Comparison of ENCODE assay signal across 28 cellular contexts in the genomic region with DNA sequence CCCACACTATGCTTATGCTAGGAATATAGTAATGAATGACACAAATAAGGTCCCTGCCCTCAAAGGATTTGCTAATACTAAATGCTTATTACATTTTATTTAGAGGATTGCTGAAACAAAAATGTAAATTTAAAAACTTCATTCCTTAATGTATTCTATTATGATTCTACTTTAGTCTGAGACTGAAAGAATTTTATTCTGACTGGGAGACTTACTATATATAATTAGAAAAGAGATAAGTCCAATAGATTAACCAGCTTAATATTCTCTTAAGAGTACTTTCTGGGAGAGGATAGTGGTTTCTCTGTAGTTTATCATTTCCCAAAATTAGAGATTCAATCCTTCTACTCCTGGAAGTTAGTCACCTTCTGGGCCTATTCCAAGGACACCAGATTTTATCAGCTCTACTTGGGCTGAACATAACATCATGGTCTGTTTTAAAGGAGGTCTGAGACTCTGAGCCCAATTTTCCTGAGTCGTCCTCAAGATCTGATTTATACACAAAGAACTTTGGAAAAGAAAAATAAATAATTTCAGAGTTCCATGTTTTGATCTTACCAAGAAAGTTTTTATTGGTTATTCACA. TPM values are rescaled to one million over a fixed set of nuclear protein-coding genes. Genes with fewer than 3 reads are reported as not detected.
A peak's percentile ranks its signal among the peaks of the same experiment; 100 is the strongest.
DNase-seq lines count a peak whose midpoint lies in the region; TF ChIP-seq lines count a peak whose summit lies in the region.
"Had no signal": no experiment of that assay in that cellular context is flagged by ENCODE, and none has a peak within 500 bp of the region (broad histone marks: within the 10 kb centered on the region; RNA-seq: fewer than 3 reads in every experiment).

No MANE protein-coding gene starts in this region.

- H3K9ac ChIP-seq in adipocyte (ENCODE audit: low read length) (no peak overlapping the region), Karpas-422 (ENCODE audit: low read length) (no peak overlapping the region)
- H3K9ac ChIP-seq: BLaER1 treated with 17β-estradiol and CSF1 and Interleukin-3, amounts not matched to agents 10 nM and 100 nM had no signal

- H3K27me3 Mint-ChIP-seq in HFFc6 (ENCODE audit: insufficient read depth): peaks cover 2% of the 10 kb centered on the region
- H3K27me3 Mint-ChIP-seq: activated CD4-positive, alpha-beta memory T cell treated with anti-CD3 and anti-CD28 coated beads, Interleukin-2, amount 10 ng/mL, durations not matched to agents 7 days and 5 days; stimulated activated naive CD8-positive, alpha-beta T cell treated with anti-CD3 and anti-CD28 coated beads, Interleukin-15, amount 100 ng/mL, for 72 hours had no signal

- no peak overlapping the region for H3K4me3 ChIP-seq in adipocyte (ENCODE audit: low read length)
- H3K4me3 ChIP-seq in fibroblast of villous mesenchyme (ENCODE audit: low read depth, low read length): no peak overlapping the region
- H3K4me3 ChIP-seq in Karpas-422 (ENCODE audit: low read length): no peak overlapping the region
- H3K4me3 ChIP-seq: A549; BLaER1 treated with 17β-estradiol and CSF1 and Interleukin-3, amounts not matched to agents 10 nM and 100 nM; K562; transverse colon had no signal

- no peaks in the 10 kb centered on the region for H3K79me2 ChIP-seq in Karpas-422 (ENCODE audit: low read length)

- H3K4me2 ChIP-seq in Karpas-422 (ENCODE audit: low read depth, low read length, poor library complexity, severe bottlenecking): no peak overlapping the region
- H3K4me2 ChIP-seq: BLaER1 treated with 17β-estradiol and CSF1 and Interleukin-3, amounts not matched to agents 10 nM and 100 nM had no signal

- H3K36me3 Mint-ChIP-seq in HFFc6 (ENCODE audit: low read depth): peaks cover 5% of the 10 kb centered on the region; the same call in 1 of the 2 replicates

- TF ChIP-seq CTCF in HFFc6 (IDR thresholded peaks at IDR 0.05) (peak; percentile 41), fibroblast of villous mesenchyme (IDR thresholded peaks at IDR 0.05; ENCODE audit: insufficient read depth, low read depth, low read length) (no peak)

- H2AFZ ChIP-seq in Karpas-422 (ENCODE audit: low read length): no peak overlapping the region

- H4K20me1 ChIP-seq in Karpas-422 (ENCODE audit: insufficient read depth, low read depth, low read length): no peaks in the 10 kb centered on the region
- H4K20me1 ChIP-seq: BLaER1 treated with 17β-estradiol and CSF1 and Interleukin-3, amounts not matched to agents 10 nM and 100 nM had no signal

- H3K9me2 ChIP-seq in Karpas-422 (replicated peaks; ENCODE audit: insufficient read depth, low read length): no peaks in the 10 kb centered on the region

- H3K36me3 ChIP-seq in adipocyte (ENCODE audit: control insufficient read depth, insufficient read depth, low read length, severe bottlenecking) (no peaks in the 10 kb centered on the region), Karpas-422 (ENCODE audit: insufficient read depth, low read length) (no peaks in the 10 kb centered on the region)
- H3K36me3 ChIP-seq: BLaER1 treated with 17β-estradiol and CSF1 and Interleukin-3, amounts not matched to agents 10 nM and 100 nM; transverse colon had no signal

- H3K4me3 Mint-ChIP-seq in HFFc6: no peak overlapping the region
- H3K4me3 Mint-ChIP-seq: activated CD4-positive, alpha-beta memory T cell treated with anti-CD3 and anti-CD28 coated beads, Interleukin-2, amount 10 ng/mL, durations not matched to agents 7 days and 5 days; stimulated activated naive CD8-positive, alpha-beta T cell treated with anti-CD3 and anti-CD28 coated beads, Interleukin-15, amount 100 ng/mL, for 72 hours had no signal

- no peak overlapping the region for H3K27ac Mint-ChIP-seq in HFFc6
- H3K27ac Mint-ChIP-seq: activated CD4-positive, alpha-beta memory T cell treated with anti-CD3 and anti-CD28 coated beads, Interleukin-2, amount 10 ng/mL, durations not matched to agents 7 days and 5 days; stimulated activated naive CD8-positive, alpha-beta T cell treated with anti-CD3 and anti-CD28 coated beads, Interleukin-15, amount 100 ng/mL, for 72 hours had no signal

- H3K4me1 ChIP-seq in adipocyte (ENCODE audit: control insufficient read depth, insufficient read depth, low read length) (peaks cover 3% of the 10 kb centered on the region), Karpas-422 (ENCODE audit: low read length) (no peaks in the 10 kb centered on the region)
- H3K4me1 ChIP-seq: BLaER1 treated with 17β-estradiol and CSF1 and Interleukin-3, amounts not matched to agents 10 nM and 100 nM had no signal

- H3K4me1 Mint-ChIP-seq in HFFc6 (ENCODE audit: low read depth): peaks cover 23% of the 10 kb centered on the region
- H3K4me1 Mint-ChIP-seq: activated CD4-positive, alpha-beta memory T cell treated with anti-CD3 and anti-CD28 coated beads, Interleukin-2, amount 10 ng/mL, durations not matched to agents 7 days and 5 days; stimulated activated naive CD8-positive, alpha-beta T cell treated with anti-CD3 and anti-CD28 coated beads, Interleukin-15, amount 100 ng/mL, for 72 hours had no signal

- DNase-seq in AG08395 (ENCODE audit: low spot score) (peak; percentile 12), HFFc6 (peak; percentile 16), adipocyte (ENCODE audit: low read depth) (peak; percentile 44), fibroblast of villous mesenchyme (ENCODE audit: low read depth) (peak; percentile 79), caudate nucleus (lab: John Stamatoyannopoulos, UW) (no peak), COLO829 (ENCODE audit: low spot score) (no peak), HUDEP-2 (lab: John Stamatoyannopoulos, UW; ENCODE audit: unreplicated experiment in 76 of 76) (no peak), Karpas-422 (no peak)
- DNase-seq: activated CD4-positive, alpha-beta memory T cell treated with anti-CD3 and anti-CD28 coated beads, Interleukin-2, amount 10 ng/mL, durations not matched to agents 7 days and 5 days; activated CD4-positive, CD25-positive, alpha-beta regulatory T cell; activated effector memory CD4-positive, alpha-beta T cell treated with anti-CD3 and anti-CD28 coated beads, Interleukin-2, amount 50 U/mL, for 16 hours; activated T-cell treated with anti-CD3 and anti-CD28 coated beads for 4 hours; central memory CD4-positive, alpha-beta T cell; GOT3; MV-4-11; NCI-H526 treated with DMSO at 0.1 percent for 48 hours; nucleus accumbens; retina; SHP77; stimulated activated naive CD8-positive, alpha-beta T cell treated with anti-CD3 and anti-CD28 coated beads, Interleukin-15, amount 100 ng/mL, for 72 hours; transverse colon had no signal

- H3K9me3 ChIP-seq in adipocyte (ENCODE audit: control insufficient read depth, low read length) (peaks cover 11% of the 10 kb centered on the region), Karpas-422 (ENCODE audit: low read length) (no peaks in the 10 kb centered on the region)

- H3K27ac ChIP-seq in caudate nucleus (ENCODE audit: low read depth, low read length) (no peak overlapping the region), Karpas-422 (ENCODE audit: low read length) (no peak overlapping the region)
- H3K27ac ChIP-seq: A549; BLaER1 treated with 17β-estradiol and CSF1 and Interleukin-3, amounts not matched to agents 10 nM and 100 nM; epithelial cell of prostate; transverse colon had no signal

- H3K27me3 ChIP-seq in adipocyte (replicated peaks; ENCODE audit: control insufficient read depth, insufficient read depth, low read length) (no peaks in the 10 kb centered on the region), Karpas-422 (ENCODE audit: low read length) (no peaks in the 10 kb centered on the region)
- H3K27me3 ChIP-seq: BLaER1 treated with 17β-estradiol and CSF1 and Interleukin-3, amounts not matched to agents 10 nM and 100 nM; transverse colon had no signal

- H3K9me3 Mint-ChIP-seq in HFFc6: peaks cover 6% of the 10 kb centered on the region

RNA-seq across cellular contexts. Expression of gene ASZ1, which starts 41.1 kb away (rescaled TPM):
- total RNA-seq in HFFc6 (2021; fragmentation: NEBNext Ultra II Directional; extraction: Animal tissue kit (Norgen Biotek cat#: 25700)): not detected
- under 0.01 TPM in 2 replicates for total RNA-seq in fibroblast of villous mesenchyme
- not detected in 2 replicates for total RNA-seq in Karpas-422 (2014; rRNA removed; shearing (Covaris generic); ENCODE audit: low replicate concordance)
- total RNA-seq: activated CD4-positive, alpha-beta memory T cell treated with anti-CD3 and anti-CD28 coated beads, Interleukin-2, amount 10 ng/mL, durations not matched to agents 7 days and 5 days; dermis microvascular lymphatic vessel endothelial cell; K562; mammary epithelial cell; myocyte; transverse colon had no signal

Comparison
In these comparisons a context has a peak if more than half of its experiments do, and no peak if none do; other contexts are left out.
1. DNase-seq: peak in AG08395 (single experiment), HFFc6 (single experiment), adipocyte (single experiment) and fibroblast of villous mesenchyme (single experiment); none in caudate nucleus (0 of 61), COLO829 (single experiment), HUDEP-2 (0 of 76) and Karpas-422 (single experiment).